Comparison of ENCODE assay signal across 26 cellular contexts in genomic region chr10:1203216-1203615, GRCh38.
"Had no signal": no experiment of that assay in that cellular context is flagged by ENCODE, and none has a peak within 500 bp of the region (broad histone marks: within the 10 kb centered on the region; RNA-seq: fewer than 3 reads in every experiment).

No MANE protein-coding gene starts in this region.

- H3K4me3 Mint-ChIP-seq: activated CD4-positive, alpha-beta memory T cell treated with anti-CD3 and anti-CD28 coated beads, Interleukin-2, amount 10 ng/mL, durations not matched to agents 7 days and 5 days; activated CD4-positive, alpha-beta T cell treated with anti-CD3 and anti-CD28 coated beads for 36 hours; activated naive CD4-positive, alpha-beta T cell treated with anti-CD3 and anti-CD28 coated beads, Interleukin-2, amount 10 ng/mL, durations not matched to agents 7 days and 5 days; activated naive CD8-positive, alpha-beta T cell treated with anti-CD3 and anti-CD28 coated beads, Interleukin-2, amount 50 U/mL, for 24 hours; immature natural killer cell; natural killer cell; WTC11 had no signal

- H3K4me3 ChIP-seq: esophagus muscularis mucosa, gastroesophageal sphincter, heart left ventricle, tibial nerve, vagina had no signal

- H3K27me3 Mint-ChIP-seq: activated CD4-positive, alpha-beta T cell treated with anti-CD3 and anti-CD28 coated beads for 36 hours; activated naive CD8-positive, alpha-beta T cell treated with anti-CD3 and anti-CD28 coated beads, Interleukin-2, amount 50 U/mL, for 24 hours had no signal

- H3K4me1 ChIP-seq: gastroesophageal sphincter, heart left ventricle, vagina had no signal

- H3K4me1 Mint-ChIP-seq: activated CD4-positive, alpha-beta memory T cell treated with anti-CD3 and anti-CD28 coated beads, Interleukin-2, amount 10 ng/mL, durations not matched to agents 7 days and 5 days; activated CD4-positive, alpha-beta T cell treated with anti-CD3 and anti-CD28 coated beads for 36 hours; activated naive CD4-positive, alpha-beta T cell treated with anti-CD3 and anti-CD28 coated beads, Interleukin-2, amount 10 ng/mL, durations not matched to agents 7 days and 5 days; activated naive CD8-positive, alpha-beta T cell treated with anti-CD3 and anti-CD28 coated beads, Interleukin-2, amount 50 U/mL, for 24 hours; immature natural killer cell; natural killer cell had no signal

- H3K27ac ChIP-seq: brain microvascular endothelial cell, esophagus muscularis mucosa, gastroesophageal sphincter, heart left ventricle, neutrophil, tibial nerve, vagina had no signal

- H3K27ac Mint-ChIP-seq: activated CD4-positive, alpha-beta memory T cell treated with anti-CD3 and anti-CD28 coated beads, Interleukin-2, amount 10 ng/mL, durations not matched to agents 7 days and 5 days; activated CD4-positive, alpha-beta T cell treated with anti-CD3 and anti-CD28 coated beads for 36 hours; activated naive CD4-positive, alpha-beta T cell treated with anti-CD3 and anti-CD28 coated beads, Interleukin-2, amount 10 ng/mL, durations not matched to agents 7 days and 5 days; activated naive CD8-positive, alpha-beta T cell treated with anti-CD3 and anti-CD28 coated beads, Interleukin-2, amount 50 U/mL, for 24 hours; immature natural killer cell; natural killer cell; WTC11 had no signal

- H3K27me3 ChIP-seq: brain microvascular endothelial cell, tibial nerve, vagina had no signal

- H3K36me3 Mint-ChIP-seq: activated naive CD4-positive, alpha-beta T cell treated with anti-CD3 and anti-CD28 coated beads, Interleukin-2, amount 10 ng/mL, durations not matched to agents 7 days and 5 days; immature natural killer cell; natural killer cell; WTC11 had no signal

- ATAC-seq: activated CD4-positive, alpha-beta T cell treated with anti-CD3 and anti-CD28 coated beads for 36 hours; activated naive CD8-positive, alpha-beta T cell treated with anti-CD3 and anti-CD28 coated beads, Interleukin-2, amount 50 U/mL, for 24 hours; gastroesophageal sphincter; heart left ventricle; left cardiac atrium; natural killer cell; WTC11 had no signal

- H3K9me3 ChIP-seq: esophagus muscularis mucosa, gastroesophageal sphincter, heart left ventricle, neutrophil, tibial nerve, vagina had no signal

- DNase-seq: activated CD4-positive, alpha-beta memory T cell treated with anti-CD3 and anti-CD28 coated beads, Interleukin-2, amount 10 ng/mL, durations not matched to agents 7 days and 5 days; activated CD4-positive, alpha-beta T cell treated with anti-CD3 and anti-CD28 coated beads for 36 hours; activated effector memory CD4-positive, alpha-beta T cell treated with Interleukin-2 at 50 U/mL for 16 hours; activated naive CD4-positive, alpha-beta T cell treated with anti-CD3 and anti-CD28 coated beads, Interleukin-2, amount 10 ng/mL, durations not matched to agents 7 days and 5 days; activated naive CD8-positive, alpha-beta T cell treated with anti-CD3 and anti-CD28 coated beads, Interleukin-2, amount 50 U/mL, for 24 hours; activated T-cell treated with anti-CD3 and anti-CD28 coated beads, Interleukin-2, amount 50 U/mL, for 48 hours; aorta; brain microvascular endothelial cell; cortex of kidney; effector CD4-positive, alpha-beta T cell; heart left ventricle; immature natural killer cell; left cardiac atrium; natural killer cell; stimulated activated CD4-positive, alpha-beta T cell treated with anti-CD3 and anti-CD28 coated beads, Interleukin-12 subunit alpha, Interleukin-12 subunit beta, amount 100 ng/mL, for 4 hours; stimulated activated CD4-positive, alpha-beta T cell treated with anti-CD3 and anti-CD28 coated beads, Interleukin-1b, Interleukin-23, amount 100 ng/mL, for 48 hours; stimulated activated CD8-positive, alpha-beta memory T cell treated with anti-CD3 and anti-CD28 coated beads, Interleukin-4, amount 100 ng/mL, for 48 hours; stimulated activated naive CD4-positive, alpha-beta T cell; SW 1271; T-helper 2 cell had no signal

- H3K9me3 Mint-ChIP-seq: activated CD4-positive, alpha-beta memory T cell treated with anti-CD3 and anti-CD28 coated beads, Interleukin-2, amount 10 ng/mL, durations not matched to agents 7 days and 5 days; activated naive CD4-positive, alpha-beta T cell treated with anti-CD3 and anti-CD28 coated beads, Interleukin-2, amount 10 ng/mL, durations not matched to agents 7 days and 5 days; activated naive CD8-positive, alpha-beta T cell treated with anti-CD3 and anti-CD28 coated beads, Interleukin-2, amount 50 U/mL, for 24 hours; immature natural killer cell; natural killer cell; WTC11 had no signal

- H3K36me3 ChIP-seq: brain microvascular endothelial cell, esophagus muscularis mucosa, gastroesophageal sphincter, heart left ventricle, neutrophil, tibial nerve, vagina had no signal
